19 cellular contexts compared by ENCODE assay signal in genomic region chr6:114323784-114324183, GRCh38. TPM values are rescaled to one million over a fixed set of nuclear protein-coding genes. Genes with fewer than 3 reads are reported as not detected.
DNase-seq lines count a peak whose midpoint lies in the region; ATAC-seq and TF ChIP-seq lines count a peak whose summit lies in the region.
"Had no signal": no experiment of that assay in that cellular context is flagged by ENCODE, and none has a peak within 500 bp of the region (broad histone marks: within the 10 kb centered on the region; RNA-seq: fewer than 3 reads in every experiment).

No MANE protein-coding gene starts in this region.

- ATAC-seq in GM19395 (IDR thresholded peaks at IDR 0.05; ENCODE audit: unreplicated experiment), result no peak
- no peak for ATAC-seq in stimulated activated memory B cell treated with anti-CD40 and anti-IgM and Interleukin-4, amounts not matched to agents 10 μg/mL and 1 μg/mL and 100 μg/mL, for 72 hours

- H3K27ac ChIP-seq in HUES48 (ENCODE audit: low read depth, low read length), result peak overlapping the region; percentile 90
- H3K27ac ChIP-seq in endodermal cell (ENCODE audit: low read depth, low read length), result no peak overlapping the region
- H3K27ac ChIP-seq: HL-60 had no signal

- H3K9ac ChIP-seq in HUES48 (ENCODE audit: low read depth, low read length), result no peak overlapping the region; the same call in 1 of the 2 replicates
- H3K9ac ChIP-seq in endodermal cell (ENCODE audit: extremely low read depth, low read length, poor library complexity, severe bottlenecking), result no peak overlapping the region

- H3K9me3 Mint-ChIP-seq in endodermal cell (no peaks in the 10 kb centered on the region), Calu3 (ENCODE audit: low read depth, unreplicated experiment) (no peaks in the 10 kb centered on the region)
- H3K9me3 Mint-ChIP-seq in stimulated activated memory B cell treated with anti-CD40 and anti-IgM and Interleukin-4, amounts not matched to agents 10 μg/mL and 1 μg/mL and 100 μg/mL, for 72 hours, result no peaks in the 10 kb centered on the region

- H3K9me3 ChIP-seq in HUES48 (ENCODE audit: control insufficient read depth, insufficient read depth, low read length), result no peaks in the 10 kb centered on the region
- no peaks in the 10 kb centered on the region for H3K9me3 ChIP-seq in endodermal cell (ENCODE audit: control insufficient read depth, low read length)
- H3K9me3 ChIP-seq: Caco-2 had no signal

- BruUV-seq in Calu3 (replicated peaks; lab: Mats Ljungman, UMichigan), result no TSS peak

- H3K36me3 ChIP-seq in HUES48 (ENCODE audit: control insufficient read depth, insufficient read depth, low read length), result no peaks in the 10 kb centered on the region
- H3K36me3 ChIP-seq in endodermal cell (ENCODE audit: control insufficient read depth, insufficient read depth, low read length), result no peaks in the 10 kb centered on the region

- peaks cover 30% of the 10 kb centered on the region for H3K4me1 Mint-ChIP-seq in endodermal cell
- no peaks in the 10 kb centered on the region for H3K4me1 Mint-ChIP-seq in Calu3 (ENCODE audit: low read depth, unreplicated experiment)
- H3K4me1 Mint-ChIP-seq in stimulated activated memory B cell treated with anti-CD40 and anti-IgM and Interleukin-4, amounts not matched to agents 10 μg/mL and 1 μg/mL and 100 μg/mL, for 72 hours, result no peaks in the 10 kb centered on the region
- H3K4me1 Mint-ChIP-seq: CD14-positive monocyte; CD8-positive, alpha-beta memory T cell; IgD-negative memory B cell had no signal

- TF ChIP-seq CTCF in endodermal cell (conservative IDR thresholded peaks at IDR 0.05) (peak; percentile 63), Calu3 (IDR thresholded peaks at IDR 0.05; ENCODE audit: unreplicated experiment) (no peak)

- H3K4me3 ChIP-seq in HUES48 (ENCODE audit: low read depth, low read length) (no peak overlapping the region; the same call in 1 of the 2 replicates), endodermal cell (ENCODE audit: low read length) (no peak overlapping the region)

- intact Hi-C loops in Calu3 (cut with micrococcal nuclease; ENCODE audit: unreplicated experiment), result no loop called here

- H3K27ac Mint-ChIP-seq in endodermal cell (peak overlapping the region; percentile 48), Calu3 (ENCODE audit: unreplicated experiment) (no peak overlapping the region)
- no peak overlapping the region for H3K27ac Mint-ChIP-seq in stimulated activated memory B cell treated with anti-CD40 and anti-IgM and Interleukin-4, amounts not matched to agents 10 μg/mL and 1 μg/mL and 100 μg/mL, for 72 hours
- H3K27ac Mint-ChIP-seq: CD14-positive monocyte; CD8-positive, alpha-beta memory T cell; IgD-negative memory B cell had no signal

- H3K27me3 Mint-ChIP-seq in endodermal cell (ENCODE audit: insufficient read depth), result no peaks in the 10 kb centered on the region
- no peaks in the 10 kb centered on the region for H3K27me3 Mint-ChIP-seq in Calu3 (ENCODE audit: unreplicated experiment)
- H3K27me3 Mint-ChIP-seq in stimulated activated memory B cell treated with anti-CD40 and anti-IgM and Interleukin-4, amounts not matched to agents 10 μg/mL and 1 μg/mL and 100 μg/mL, for 72 hours, result no peaks in the 10 kb centered on the region
- H3K27me3 Mint-ChIP-seq: CD8-positive, alpha-beta memory T cell had no signal

- CTCF ChIA-PET in Calu3 (lab: Charles Lee), result interaction anchor here (0.6 kb wide), 1 partner anchor 1661 kb away, joined by 3 read pairs; no protein-coding TSS in a partner anchor

- no peak overlapping the region for H3K4me3 Mint-ChIP-seq in endodermal cell
- no peak overlapping the region for H3K4me3 Mint-ChIP-seq in Calu3 (ENCODE audit: low read depth, unreplicated experiment)
- no peak overlapping the region for H3K4me3 Mint-ChIP-seq in stimulated activated memory B cell treated with anti-CD40 and anti-IgM and Interleukin-4, amounts not matched to agents 10 μg/mL and 1 μg/mL and 100 μg/mL, for 72 hours
- H3K4me3 Mint-ChIP-seq: CD14-positive monocyte; CD8-positive, alpha-beta memory T cell; IgD-negative memory B cell had no signal

- WGBS in endodermal cell (ENCODE audit: insufficient coverage in 1 of 2, insufficient read length in 1 of 2), 2 experiments, result 43 to 78% methylated on average over 1 of the region's 1 CpG

- DNase-seq in endodermal cell (peak; percentile 65), iPS-NIHi7 (ENCODE audit: extremely low spot score) (peak; percentile 51), 8988T (no peak), Calu3 (no peak)
- DNase-seq: Caco-2; CD8-positive, alpha-beta memory T cell; DMS 273 treated with DMSO at 0.1 percent for 48 hours; KG1 had no signal

- H3K27me3 ChIP-seq in HUES48 (ENCODE audit: control insufficient read depth, insufficient read depth, low read length), result no peaks in the 10 kb centered on the region
- no peaks in the 10 kb centered on the region for H3K27me3 ChIP-seq in endodermal cell (ENCODE audit: control insufficient read depth, insufficient read depth, low read length, poor library complexity, severe bottlenecking)

- H3K4me1 ChIP-seq in HUES48 (ENCODE audit: control insufficient read depth, insufficient read depth, low read length), result peaks cover 90% of the 10 kb centered on the region
- H3K4me1 ChIP-seq in endodermal cell (ENCODE audit: control insufficient read depth, insufficient read depth, low read length), result peaks cover 3% of the 10 kb centered on the region

- H3K36me3 Mint-ChIP-seq in endodermal cell (ENCODE audit: low read depth) (no peaks in the 10 kb centered on the region), Calu3 (ENCODE audit: insufficient read depth, unreplicated experiment) (no peaks in the 10 kb centered on the region)
- no peaks in the 10 kb centered on the region for H3K36me3 Mint-ChIP-seq in stimulated activated memory B cell treated with anti-CD40 and anti-IgM and Interleukin-4, amounts not matched to agents 10 μg/mL and 1 μg/mL and 100 μg/mL, for 72 hours
- H3K36me3 Mint-ChIP-seq: CD14-positive monocyte; CD8-positive, alpha-beta memory T cell; IgD-negative memory B cell had no signal

RNA-seq across cellular contexts. Expression of gene HS3ST5, which starts 19.0 kb away (rescaled TPM):
- total RNA-seq in endodermal cell (1 to 10 TPM in 1 of 2 donors, under 1 TPM in 1; 0.31 to 2.0 TPM), Calu3 (2022) (0.40 and 0.66 TPM in 2 replicates)
- polyA plus RNA-seq in endodermal cell (2013, experiment 1 of 2), result 1.6 TPM
- 2.0 TPM for polyA plus RNA-seq in endodermal cell (2013, experiment 2 of 2)
- total RNA-seq: A673; CD8-positive, alpha-beta memory T cell; Daoy; G401; H4 had no signal
- polyA plus RNA-seq: BJ; CD14-positive monocyte; CD8-positive, alpha-beta memory T cell; IgD-negative memory B cell had no signal

Comparison
In these comparisons a context has a peak if more than half of its experiments do, and no peak if none do; other contexts are left out.
1. DNase-seq: peak in endodermal cell (single experiment) and iPS-NIHi7 (single experiment); none in 8988T (single experiment) and Calu3 (single experiment).